In genomic region chr17:8175795-8176196, GRCh38 we compare ENCODE assay signal across 8 cellular contexts. TPM values are rescaled to one million over a fixed set of nuclear protein-coding genes. Genes with fewer than 3 reads are reported as not detected.
A peak's percentile ranks its signal among the peaks of the same experiment; 100 is the strongest.
DNase-seq lines count a peak whose midpoint lies in the region; ATAC-seq and TF ChIP-seq lines count a peak whose summit lies in the region.

No MANE protein-coding gene starts in this region.

- H3K9me3 ChIP-seq in CD4-positive, CD25-positive, alpha-beta regulatory T cell (ENCODE audit: control insufficient read depth in 2 of 2, low read length in 2 of 2): no peaks in the 10 kb centered on the region
- no peaks in the 10 kb centered on the region for H3K9me3 ChIP-seq in skeletal muscle satellite cell (replicated peaks; ENCODE audit: low read length)

- H3K9me3 Mint-ChIP-seq in CD4-positive, CD25-positive, alpha-beta regulatory T cell: peaks cover 0 to 3% (median 0%) of the 10 kb centered on the region in 7 donors
- H3K9me3 Mint-ChIP-seq in activated CD8-positive, alpha-beta T cell treated with anti-CD3 and anti-CD28 coated beads for 36 hours: no peaks in the 10 kb centered on the region

- H3K4me1 ChIP-seq in CD4-positive, CD25-positive, alpha-beta regulatory T cell (ENCODE audit: control insufficient read depth, insufficient read depth, low read length, poor library complexity, severe bottlenecking): peaks cover 33% of the 10 kb centered on the region
- H3K4me1 ChIP-seq in skeletal muscle satellite cell (ENCODE audit: control insufficient read depth, insufficient read depth, low read length): peaks cover 23% of the 10 kb centered on the region

- H3K4me3 Mint-ChIP-seq in CD4-positive, CD25-positive, alpha-beta regulatory T cell: peak overlapping the region; percentile 89 to 95 (median 93)
- H3K4me3 Mint-ChIP-seq in activated CD8-positive, alpha-beta T cell treated with anti-CD3 and anti-CD28 coated beads for 36 hours: peak overlapping the region; percentile 89

- TF ChIP-seq CTCF in HFF-Myc (IDR thresholded peaks at IDR 0.05; ENCODE audit: low read depth, low read length, missing control alignments): no peak
- no peak for TF ChIP-seq CTCF in activated CD8-positive, alpha-beta T cell treated with anti-CD3 and anti-CD28 coated beads for 36 hours (IDR thresholded peaks at IDR 0.05)

- peak overlapping the region; percentile 81 for H3K27ac ChIP-seq in CD4-positive, CD25-positive, alpha-beta regulatory T cell (ENCODE audit: insufficient read depth, low read length, poor library complexity, severe bottlenecking)

- no peaks in the 10 kb centered on the region for H3K36me3 Mint-ChIP-seq in CD4-positive, CD25-positive, alpha-beta regulatory T cell
- H3K36me3 Mint-ChIP-seq in activated CD8-positive, alpha-beta T cell treated with anti-CD3 and anti-CD28 coated beads for 36 hours (ENCODE audit: low read depth): no peaks in the 10 kb centered on the region

- CTCF ChIA-PET in activated CD8-positive, alpha-beta T cell treated with anti-CD3 and anti-CD28 coated beads for 36 hours (lab: Charles Lee): interaction anchor here (1.4 to 2.7 kb wide), 2 partner anchors 12 to 56 kb away, joined by 3 to 14 read pairs; partner anchors contain the start of gene ALOXE3
- CTCF ChIA-PET in HEK293T (lab: Yijun Ruan, JAX): no interaction called here

- ATAC-seq in CD4-positive, CD25-positive, alpha-beta regulatory T cell (ENCODE audit: low read depth in 2 of 2): no peak
- ATAC-seq in activated CD8-positive, alpha-beta T cell treated with anti-CD3 and anti-CD28 coated beads for 36 hours: peak; percentile 4
- ATAC-seq in left cardiac atrium: peak; percentile 5 to 10

- no peaks in the 10 kb centered on the region for H3K27me3 Mint-ChIP-seq in CD4-positive, CD25-positive, alpha-beta regulatory T cell
- no peaks in the 10 kb centered on the region for H3K27me3 Mint-ChIP-seq in activated CD8-positive, alpha-beta T cell treated with anti-CD3 and anti-CD28 coated beads for 36 hours

- peak overlapping the region; percentile 85 for H3K9ac ChIP-seq in skeletal muscle satellite cell (ENCODE audit: low read depth, low read length)

- H3K4me2 ChIP-seq in skeletal muscle satellite cell (ENCODE audit: low read length): peak overlapping the region; percentile 86

- POLR2A ChIA-PET in activated CD8-positive, alpha-beta T cell treated with anti-CD3 and anti-CD28 coated beads for 36 hours (lab: Charles Lee): interaction anchor here (0.6 to 6.8 kb wide), 6 partner anchors 11 to 72 kb away, joined by 3 to 273 read pairs (median 6); partner anchors contain the start of genes BORCS6, CTC1 and PFAS
- POLR2A ChIA-PET in HEK293T (lab: Yijun Ruan, JAX): interaction anchor here (1.0 to 2.6 kb wide), 10 partner anchors 12 to 72 kb away, joined by 3 to 13 read pairs (median 6); partner anchors contain the start of genes AURKB, BORCS6 and CTC1

- peak overlapping the region; percentile 64 for H3K4me3 ChIP-seq in CD4-positive, CD25-positive, alpha-beta regulatory T cell (ENCODE audit: low read depth, low read length)
- H3K4me3 ChIP-seq in HFF-Myc (replicated peaks; ENCODE audit: low read depth, low read length): peak overlapping the region; percentile 53
- H3K4me3 ChIP-seq in skeletal muscle satellite cell (ENCODE audit: low read length): peak overlapping the region; percentile 76

- H3K27me3 ChIP-seq in CD4-positive, CD25-positive, alpha-beta regulatory T cell (ENCODE audit: control insufficient read depth, insufficient read depth, low read length): no peaks in the 10 kb centered on the region
- H3K27me3 ChIP-seq in skeletal muscle satellite cell (ENCODE audit: control insufficient read depth, insufficient read depth, low read length): no peaks in the 10 kb centered on the region

- intact Hi-C loops in activated CD8-positive, alpha-beta T cell treated with anti-CD3 and anti-CD28 coated beads for 36 hours (cut with micrococcal nuclease): no loop called here
- intact Hi-C loops in left cardiac atrium (cut with DNase I): no loop called here

- H3K36me3 ChIP-seq in CD4-positive, CD25-positive, alpha-beta regulatory T cell (ENCODE audit: control insufficient read depth, insufficient read depth, low read length): no peaks in the 10 kb centered on the region
- no peaks in the 10 kb centered on the region for H3K36me3 ChIP-seq in skeletal muscle satellite cell (ENCODE audit: insufficient read depth, low read length)

- H3K4me1 Mint-ChIP-seq in CD4-positive, CD25-positive, alpha-beta regulatory T cell: peaks cover 14 to 56% (median 28%) of the 10 kb centered on the region in 4 donors
- H3K4me1 Mint-ChIP-seq in activated CD8-positive, alpha-beta T cell treated with anti-CD3 and anti-CD28 coated beads for 36 hours (ENCODE audit: low read depth): peaks cover 39% of the 10 kb centered on the region

- peak overlapping the region; percentile 88 to 99 (median 96) for H3K27ac Mint-ChIP-seq in CD4-positive, CD25-positive, alpha-beta regulatory T cell
- H3K27ac Mint-ChIP-seq in activated CD8-positive, alpha-beta T cell treated with anti-CD3 and anti-CD28 coated beads for 36 hours: peak overlapping the region; percentile 92

- no peak for DNase-seq in CD4-positive, CD25-positive, alpha-beta regulatory T cell
- DNase-seq in HFF-Myc (ENCODE audit: extremely low read depth, low read depth) (no peak), left cardiac atrium (no peak), NCI-H510A treated with DMSO at 0.1 percent for 48 hours (lab: John Stamatoyannopoulos, UW) (no peak), cerebellar cortex (ENCODE audit: low spot score) (no peak), HEK293T (ENCODE audit: extremely low spot score) (no peak)
- DNase-seq in activated CD8-positive, alpha-beta T cell treated with anti-CD3 and anti-CD28 coated beads for 36 hours: peak; percentile 38

TF ChIP-seq in HEK293T, 16 proteins besides CTCF, POLR2A, EP300 and RAD21:
- no peak for TF ChIP-seq FOXK2 (IDR thresholded peaks at IDR 0.05)
- no peak for TF ChIP-seq HDGF (IDR thresholded peaks at IDR 0.05; ENCODE audit: borderline replicate concordance)
- TF ChIP-seq ELF4 (IDR thresholded peaks at IDR 0.05): no peak
- TF ChIP-seq FOXM1 (IDR thresholded peaks at IDR 0.05; ENCODE audit: borderline replicate concordance): no peak
- TF ChIP-seq TARDBP (IDR thresholded peaks at IDR 0.05): no peak
- TF ChIP-seq ARNT (IDR thresholded peaks at IDR 0.05): no peak

RNA-seq across cellular contexts. Expression of gene TMEM107, which starts 0.4 kb away (rescaled TPM):
- total RNA-seq in CD4-positive, CD25-positive, alpha-beta regulatory T cell: 27.3 TPM
- polyA plus RNA-seq in CD4-positive, CD25-positive, alpha-beta regulatory T cell: 10 to 100 TPM; 20.6 to 38.9 (median 29.9) TPM
- 10 to 100 TPM; 33.4 to 35.9 TPM for total RNA-seq in activated CD8-positive, alpha-beta T cell treated with anti-CD3 and anti-CD28 coated beads for 36 hours
- total RNA-seq in left cardiac atrium: 1 to 10 TPM; 6.8 to 8.0 TPM
- 26.4 and 30.8 TPM in 2 replicates for total RNA-seq in skeletal muscle satellite cell (2012; rRNA removed)

RNA-seq across cellular contexts. Expression of gene VAMP2, which starts 13.0 kb away (rescaled TPM):
- total RNA-seq in CD4-positive, CD25-positive, alpha-beta regulatory T cell: 205 TPM
- polyA plus RNA-seq in CD4-positive, CD25-positive, alpha-beta regulatory T cell: 10 to 100 TPM; 42.7 to 60.4 (median 59.3) TPM
- total RNA-seq in activated CD8-positive, alpha-beta T cell treated with anti-CD3 and anti-CD28 coated beads for 36 hours: 10 to 100 TPM; 30.0 to 33.7 TPM
- total RNA-seq in left cardiac atrium: 10 to 100 TPM; 59.1 to 72.3 TPM
- total RNA-seq in skeletal muscle satellite cell (2012; rRNA removed): 2.0 and 5.5 TPM in 2 replicates

RNA-seq across cellular contexts. Expression of gene BORCS6, which starts 14.2 kb away (rescaled TPM):
- 10.1 TPM for total RNA-seq in CD4-positive, CD25-positive, alpha-beta regulatory T cell
- polyA plus RNA-seq in CD4-positive, CD25-positive, alpha-beta regulatory T cell: 10 to 100 TPM; 23.6 to 29.9 (median 25.4) TPM
- total RNA-seq in activated CD8-positive, alpha-beta T cell treated with anti-CD3 and anti-CD28 coated beads for 36 hours: 1 to 10 TPM; 5.5 to 6.2 TPM
- 1 to 10 TPM; 5.8 to 8.9 TPM for total RNA-seq in left cardiac atrium
- total RNA-seq in skeletal muscle satellite cell (2012; rRNA removed): 5.5 and 6.1 TPM in 2 replicates

RNA-seq across cellular contexts. Expression of gene PER1, which starts 23.6 kb away (rescaled TPM):
- total RNA-seq in CD4-positive, CD25-positive, alpha-beta regulatory T cell: 1,740 TPM
- polyA plus RNA-seq in CD4-positive, CD25-positive, alpha-beta regulatory T cell: 1 to 10 TPM; 4.8 to 7.7 (median 6.2) TPM
- total RNA-seq in activated CD8-positive, alpha-beta T cell treated with anti-CD3 and anti-CD28 coated beads for 36 hours: 100 to 1,000 TPM; 123 to 129 TPM
- 100 to 1,000 TPM; 125 to 134 TPM for total RNA-seq in left cardiac atrium
- total RNA-seq in skeletal muscle satellite cell (2012; rRNA removed): 12.7 and 28.2 TPM in 2 replicates

RNA-seq across cellular contexts. Expression of gene AURKB, which starts 34.6 kb away (rescaled TPM):
- total RNA-seq in CD4-positive, CD25-positive, alpha-beta regulatory T cell: 3.7 TPM
- 1 to 10 TPM; 1.5 to 5.3 (median 3.4) TPM for polyA plus RNA-seq in CD4-positive, CD25-positive, alpha-beta regulatory T cell
- 100 to 1,000 TPM; 170 to 174 TPM for total RNA-seq in activated CD8-positive, alpha-beta T cell treated with anti-CD3 and anti-CD28 coated beads for 36 hours
- total RNA-seq in left cardiac atrium: 1 to 10 TPM; 1.4 to 1.5 TPM
- 11.7 and 17.9 TPM in 2 replicates for total RNA-seq in skeletal muscle satellite cell (2012; rRNA removed)

Comparison
In these comparisons a context has a peak if more than half of its experiments do, and no peak if none do; other contexts are left out.
1. ATAC-seq: peak in activated CD8-positive, alpha-beta T cell treated with anti-CD3 and anti-CD28 coated beads for 36 hours (single experiment) and left cardiac atrium (2 of 2); none in CD4-positive, CD25-positive, alpha-beta regulatory T cell (0 of 2).
2. Peak in every context shown above with its lines, with median percentiles within 50 percentile points of each other: H3K4me3 ChIP-seq.